17 cellular contexts compared by ENCODE assay signal in the genomic region with DNA sequence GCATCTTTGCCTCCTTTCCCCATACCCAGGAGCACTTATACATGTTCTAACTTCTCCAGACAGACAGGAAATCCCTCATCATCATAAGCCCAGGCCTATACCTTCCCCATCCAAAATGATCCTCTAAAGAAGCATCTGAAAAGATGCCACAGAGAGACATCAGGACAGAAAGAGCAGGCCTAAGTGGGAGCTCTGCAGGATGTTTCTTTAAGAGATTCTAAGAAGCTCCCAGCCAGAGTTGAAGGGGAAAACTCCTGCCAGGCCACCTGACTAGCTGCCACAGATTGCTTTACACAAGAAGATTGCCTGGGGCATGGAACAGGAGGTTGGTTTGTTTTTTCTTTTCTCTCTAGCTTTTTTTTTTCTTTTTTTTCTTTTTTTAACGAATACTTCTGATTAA.
A peak's percentile ranks its signal among the peaks of the same experiment; 100 is the strongest.
DNase-seq lines count a peak whose midpoint lies in the region; ATAC-seq and TF ChIP-seq lines count a peak whose summit lies in the region.
"Had no signal": no experiment of that assay in that cellular context is flagged by ENCODE, and none has a peak within 500 bp of the region (broad histone marks: within the 10 kb centered on the region; RNA-seq: fewer than 3 reads in every experiment).

No MANE protein-coding gene starts in this region.

- ATAC-seq in WTC11 = peak; percentile 85
- ATAC-seq in stimulated activated effector memory CD8-positive, alpha-beta T cell treated with anti-CD3 and anti-CD28 coated beads, Interleukin-12 subunit alpha, Interleukin-12 subunit beta, amount 100 ng/mL, for 72 hours = no peak
- ATAC-seq in GM21723 (IDR thresholded peaks at IDR 0.05; ENCODE audit: unreplicated experiment) = no peak
- ATAC-seq: activated CD8-positive, alpha-beta memory T cell treated with anti-CD3 and anti-CD28 coated beads, Interleukin-2, amount 10 ng/mL, durations not matched to agents 7 days and 5 days had no signal

- no peaks in the 10 kb centered on the region for H3K9me3 ChIP-seq in HEK293 (ENCODE audit: control insufficient read depth, insufficient read depth, low read depth, low read length)
- no peaks in the 10 kb centered on the region for H3K9me3 ChIP-seq in Caco-2
- H3K9me3 ChIP-seq: SJSA1 had no signal

- H3K9me3 Mint-ChIP-seq in WTC11 = no peaks in the 10 kb centered on the region
- H3K9me3 Mint-ChIP-seq in stimulated activated effector memory CD8-positive, alpha-beta T cell treated with anti-CD3 and anti-CD28 coated beads, Interleukin-12 subunit alpha, Interleukin-12 subunit beta, amount 100 ng/mL, for 72 hours = no peaks in the 10 kb centered on the region
- H3K9me3 Mint-ChIP-seq in Caco-2 (ENCODE audit: unreplicated experiment) = no peaks in the 10 kb centered on the region

- H3K36me3 ChIP-seq in HEK293 (ENCODE audit: control insufficient read depth in 2 of 2, insufficient read depth in 1 of 2, low read length in 2 of 2) (no peaks in the 10 kb centered on the region), Caco-2 (ENCODE audit: control insufficient read depth, insufficient read depth, low read length) (no peaks in the 10 kb centered on the region)
- H3K36me3 ChIP-seq: SJSA1 had no signal

- CTCF ChIA-PET in HEK293 (lab: Yijun Ruan, JAX) (no interaction called here), WTC11 (lab: Charles Lee) (interaction anchor here (1.1 to 1.3 kb wide), 2 partner anchors 59 to 160 kb away, joined by 4 read pairs; no protein-coding TSS in a partner anchor), Caco-2 (lab: Charles Lee) (no interaction called here)

- H3K4me3 ChIP-seq in HEK293 (ENCODE audit: low read depth, low read length) = no peak overlapping the region
- H3K4me3 ChIP-seq in Caco-2 (ENCODE audit: low read depth, low read length) = no peak overlapping the region
- H3K4me3 ChIP-seq: SJSA1 had no signal

- no peaks in the 10 kb centered on the region for H3K27me3 ChIP-seq in Caco-2 (replicated peaks; ENCODE audit: control insufficient read depth, insufficient read depth, low read length)
- H3K27me3 ChIP-seq: SJSA1 had no signal

- H3K36me3 Mint-ChIP-seq in WTC11 (no peaks in the 10 kb centered on the region), Caco-2 (ENCODE audit: insufficient read depth, unreplicated experiment) (no peaks in the 10 kb centered on the region)
- no peaks in the 10 kb centered on the region for H3K36me3 Mint-ChIP-seq in stimulated activated effector memory CD8-positive, alpha-beta T cell treated with anti-CD3 and anti-CD28 coated beads, Interleukin-12 subunit alpha, Interleukin-12 subunit beta, amount 100 ng/mL, for 72 hours
- H3K36me3 Mint-ChIP-seq: activated CD8-positive, alpha-beta memory T cell treated with anti-CD3 and anti-CD28 coated beads, Interleukin-2, amount 10 ng/mL, durations not matched to agents 7 days and 5 days had no signal

- H3K27me3 Mint-ChIP-seq in WTC11 (ENCODE audit: low read depth) = no peaks in the 10 kb centered on the region
- H3K27me3 Mint-ChIP-seq in Caco-2 (ENCODE audit: insufficient read depth, unreplicated experiment) = no peaks in the 10 kb centered on the region
- H3K27me3 Mint-ChIP-seq: activated CD8-positive, alpha-beta memory T cell treated with anti-CD3 and anti-CD28 coated beads, Interleukin-2, amount 10 ng/mL, durations not matched to agents 7 days and 5 days had no signal

- H3K4me1 ChIP-seq in HEK293 (ENCODE audit: control insufficient read depth, insufficient read depth, low read length) = peaks cover 23% of the 10 kb centered on the region
- peaks cover 6% of the 10 kb centered on the region; the same call in 1 of the 2 replicates for H3K4me1 ChIP-seq in Caco-2
- H3K4me1 ChIP-seq: SJSA1 had no signal

- TF ChIP-seq CTCF in HEK293 (tag by site-specific recombination; IDR thresholded peaks at IDR 0.05) (no peak), WTC11 (IDR thresholded peaks at IDR 0.05) (no peak), Caco-2 (IDR thresholded peaks at IDR 0.05; ENCODE audit: insufficient read depth in 1 of 2, low read depth in 1 of 2, low read length in 1 of 2, severe bottlenecking in 1 of 2, unreplicated experiment in 1 of 2) (no peak)

- H3K4me3 Mint-ChIP-seq in WTC11 = no peak overlapping the region
- H3K4me3 Mint-ChIP-seq in stimulated activated effector memory CD8-positive, alpha-beta T cell treated with anti-CD3 and anti-CD28 coated beads, Interleukin-12 subunit alpha, Interleukin-12 subunit beta, amount 100 ng/mL, for 72 hours = no peak overlapping the region
- H3K4me3 Mint-ChIP-seq in Caco-2 (ENCODE audit: unreplicated experiment) = no peak overlapping the region
- H3K4me3 Mint-ChIP-seq: activated CD8-positive, alpha-beta memory T cell treated with anti-CD3 and anti-CD28 coated beads, Interleukin-2, amount 10 ng/mL, durations not matched to agents 7 days and 5 days had no signal

- H3K27ac Mint-ChIP-seq in WTC11 = no peak overlapping the region; the same call in 1 of the 2 replicates
- peak overlapping the region; percentile 40 for H3K27ac Mint-ChIP-seq in stimulated activated effector memory CD8-positive, alpha-beta T cell treated with anti-CD3 and anti-CD28 coated beads, Interleukin-12 subunit alpha, Interleukin-12 subunit beta, amount 100 ng/mL, for 72 hours
- no peak overlapping the region for H3K27ac Mint-ChIP-seq in Caco-2 (ENCODE audit: unreplicated experiment)
- H3K27ac Mint-ChIP-seq: activated CD8-positive, alpha-beta memory T cell treated with anti-CD3 and anti-CD28 coated beads, Interleukin-2, amount 10 ng/mL, durations not matched to agents 7 days and 5 days had no signal

- peak overlapping the region; percentile 88 for H3K27ac ChIP-seq in HEK293 (ENCODE audit: extremely low read depth, low read depth, low read length)
- H3K27ac ChIP-seq: SJSA1 had no signal

- H3K4me1 Mint-ChIP-seq in WTC11 (peaks cover 30% of the 10 kb centered on the region), Caco-2 (ENCODE audit: low read depth, unreplicated experiment) (no peaks in the 10 kb centered on the region)
- no peaks in the 10 kb centered on the region for H3K4me1 Mint-ChIP-seq in stimulated activated effector memory CD8-positive, alpha-beta T cell treated with anti-CD3 and anti-CD28 coated beads, Interleukin-12 subunit alpha, Interleukin-12 subunit beta, amount 100 ng/mL, for 72 hours
- H3K4me1 Mint-ChIP-seq: activated CD8-positive, alpha-beta memory T cell treated with anti-CD3 and anti-CD28 coated beads, Interleukin-2, amount 10 ng/mL, durations not matched to agents 7 days and 5 days had no signal

- POLR2A ChIA-PET in HEK293 (lab: Yijun Ruan, JAX) (no interaction called here), WTC11 (lab: Charles Lee) (no interaction called here), Caco-2 (lab: Charles Lee) (no interaction called here)

- intact Hi-C loops in Caco-2 (cut with micrococcal nuclease; ENCODE audit: unreplicated experiment) = no loop called here

- no TSS peak for BruUV-seq in Caco-2 (replicated peaks; lab: Mats Ljungman, UMichigan)

- DNase-seq in WTC11 (ENCODE audit: low spot score) (no peak), iPS-NIHi7 (ENCODE audit: extremely low spot score) (peak; percentile 27), Caco-2 (no peak), GF-D8 (lab: John Stamatoyannopoulos, UW) (no peak), GDM1 (lab: John Stamatoyannopoulos, UW) (no peak)
- DNase-seq in stimulated activated effector memory CD8-positive, alpha-beta T cell treated with anti-CD3 and anti-CD28 coated beads, Interleukin-12 subunit alpha, Interleukin-12 subunit beta, amount 100 ng/mL, for 72 hours (ENCODE audit: low spot score in 2 of 2) = no peak
- DNase-seq: activated CD8-positive, alpha-beta memory T cell treated with anti-CD3 and anti-CD28 coated beads, Interleukin-2, amount 10 ng/mL, durations not matched to agents 7 days and 5 days; activated naive CD4-positive, alpha-beta T cell treated with anti-CD3 and anti-CD28 coated beads, Interleukin-2, amount 50 U/mL, for 16 hours; C1 segment of cervical spinal cord; caudate nucleus; NCI-H1105; NCI-H82; stimulated activated CD4-positive, alpha-beta T cell treated with anti-CD3 and anti-CD28 coated beads, Interleukin-4, amount 100 ng/mL, for 24 hours; stimulated activated naive CD4-positive, alpha-beta T cell had no signal

TF ChIP-seq in HEK293, 187 proteins besides CTCF, POLR2A, EP300 and RAD21 (continues in another document):
- 0 out of 2 replicates have a peak, but pooled peaks have one; percentile 8 for TF ChIP-seq ZNF335 (tag by site-specific recombination; conservative IDR thresholded peaks at IDR 0.05)

TF ChIP-seq in WTC11, 78 proteins besides CTCF, POLR2A, EP300 and RAD21 (continues in another document):
- TF ChIP-seq TCF7 (CRISPR knock-in tag; IDR thresholded peaks at IDR 0.05; ENCODE audit: low read depth) (no peak), SMAD3 (CRISPR knock-in tag; IDR thresholded peaks at IDR 0.05; ENCODE audit: borderline replicate concordance) (no peak), ZNF219 (CRISPR knock-in tag; IDR thresholded peaks at IDR 0.05; ENCODE audit: borderline replicate concordance) (no peak), ZNF121 (CRISPR knock-in tag; IDR thresholded peaks at IDR 0.05) (no peak), CREB1 (CRISPR knock-in tag; IDR thresholded peaks at IDR 0.05) (no peak), NFE2L1 (CRISPR knock-in tag; IDR thresholded peaks at IDR 0.05) (no peak), ZNF671 (CRISPR knock-in tag; IDR thresholded peaks at IDR 0.05) (no peak), GTF2I (CRISPR knock-in tag; conservative IDR thresholded peaks at IDR 0.05) (no peak)
- TF ChIP-seq, protein P1, sequence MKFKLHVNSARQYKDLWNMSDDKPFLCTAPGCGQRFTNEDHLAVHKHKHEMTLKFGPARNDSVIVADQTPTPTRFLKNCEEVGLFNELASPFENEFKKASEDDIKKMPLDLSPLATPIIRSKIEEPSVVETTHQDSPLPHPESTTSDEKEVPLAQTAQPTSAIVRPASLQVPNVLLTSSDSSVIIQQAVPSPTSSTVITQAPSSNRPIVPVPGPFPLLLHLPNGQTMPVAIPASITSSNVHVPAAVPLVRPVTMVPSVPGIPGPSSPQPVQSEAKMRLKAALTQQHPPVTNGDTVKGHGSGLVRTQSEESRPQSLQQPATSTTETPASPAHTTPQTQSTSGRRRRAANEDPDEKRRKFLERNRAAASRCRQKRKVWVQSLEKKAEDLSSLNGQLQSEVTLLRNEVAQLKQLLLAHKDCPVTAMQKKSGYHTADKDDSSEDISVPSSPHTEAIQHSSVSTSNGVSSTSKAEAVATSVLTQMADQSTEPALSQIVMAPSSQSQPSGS (CRISPR knock-in tag; IDR thresholded peaks at IDR 0.05; ENCODE audit: borderline replicate concordance, low read depth) = no peak
- TF ChIP-seq, protein P2, sequence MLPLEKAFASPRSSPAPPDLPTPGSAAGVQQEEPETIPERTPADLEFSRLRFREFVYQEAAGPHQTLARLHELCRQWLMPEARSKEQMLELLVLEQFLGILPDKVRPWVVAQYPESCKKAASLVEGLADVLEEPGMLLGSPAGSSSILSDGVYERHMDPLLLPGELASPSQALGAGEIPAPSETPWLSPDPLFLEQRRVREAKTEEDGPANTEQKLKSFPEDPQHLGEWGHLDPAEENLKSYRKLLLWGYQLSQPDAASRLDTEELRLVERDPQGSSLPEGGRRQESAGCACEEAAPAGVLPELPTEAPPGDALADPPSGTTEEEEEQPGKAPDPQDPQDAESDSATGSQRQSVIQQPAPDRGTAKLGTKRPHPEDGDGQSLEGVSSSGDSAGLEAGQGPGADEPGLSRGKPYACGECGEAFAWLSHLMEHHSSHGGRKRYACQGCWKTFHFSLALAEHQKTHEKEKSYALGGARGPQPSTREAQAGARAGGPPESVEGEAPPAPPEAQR (CRISPR knock-in tag; IDR thresholded peaks at IDR 0.05) = no peak
